9 cellular contexts compared by ENCODE assay signal in genomic region chr3:27880969-27881892, GRCh38.
DNase-seq lines count a peak whose midpoint lies in the region; ATAC-seq and TF ChIP-seq lines count a peak whose summit lies in the region.
"Had no signal": no experiment of that assay in that cellular context is flagged by ENCODE, and none has a peak within 500 bp of the region (broad histone marks: within the 10 kb centered on the region; RNA-seq: fewer than 3 reads in every experiment).

No MANE protein-coding gene starts in this region.

- no peak for TF ChIP-seq POLR2A in breast epithelium (IDR thresholded peaks at IDR 0.05)

- H3K4me3 Mint-ChIP-seq in T-helper 17 cell = peak overlapping the region; percentile 89

- intact Hi-C loops in head of caudate nucleus (cut with DNase I) = no loop called here
- intact Hi-C loops in breast epithelium (cut with DNase I; ENCODE audit: low total_unique reads) = no loop called here

- H3K27ac Mint-ChIP-seq in T-helper 17 cell = peak overlapping the region; percentile 90

- H3K9ac ChIP-seq in fibroblast of lung (ENCODE audit: insufficient read depth, low read length) = no peak overlapping the region

- H3K9me3 ChIP-seq in T-helper 17 cell (ENCODE audit: control insufficient read depth, low read length, poor library complexity, severe bottlenecking) (no peaks in the 10 kb centered on the region), fibroblast of lung (ENCODE audit: control insufficient read depth, insufficient read depth, low read depth, low read length) (no peaks in the 10 kb centered on the region), breast epithelium (no peaks in the 10 kb centered on the region)

- H3K27me3 ChIP-seq in GM06990 (replicated peaks; ENCODE audit: control insufficient read depth, insufficient read depth, low read length) = no peaks in the 10 kb centered on the region
- H3K27me3 ChIP-seq in fibroblast of lung (ENCODE audit: control insufficient read depth, insufficient read depth, low read length) = no peaks in the 10 kb centered on the region
- H3K27me3 ChIP-seq in breast epithelium = no peaks in the 10 kb centered on the region

- H3K27me3 Mint-ChIP-seq in T-helper 17 cell = no peaks in the 10 kb centered on the region

- no peak overlapping the region for H2AFZ ChIP-seq in fibroblast of lung (ENCODE audit: low read length)

- peaks cover 4% of the 10 kb centered on the region for H3K36me3 Mint-ChIP-seq in T-helper 17 cell (ENCODE audit: low read depth)

- ATAC-seq in HG02678 (IDR thresholded peaks at IDR 0.05; ENCODE audit: unreplicated experiment) (peak; percentile 40), T-helper 17 cell (peak; percentile 72)

- H3K36me3 ChIP-seq in GM06990 (ENCODE audit: control insufficient read depth, insufficient read depth, low read length) (no peaks in the 10 kb centered on the region), fibroblast of lung (ENCODE audit: control insufficient read depth, insufficient read depth, low read length) (no peaks in the 10 kb centered on the region), breast epithelium (no peaks in the 10 kb centered on the region)

- H3K4me3 ChIP-seq in GM06990 (replicated peaks; ENCODE audit: low read depth, low read length) = no peak overlapping the region; the same call in 1 of the 2 replicates
- no peak overlapping the region for H3K4me3 ChIP-seq in fibroblast of lung (replicated peaks in 1 of 4; ENCODE audit: control extremely low read depth in 1 of 4, insufficient read depth in 1 of 4, low read depth in 3 of 4, low read length in 4 of 4)
- H3K4me3 ChIP-seq in breast epithelium = no peak overlapping the region

- no peaks in the 10 kb centered on the region for H4K20me1 ChIP-seq in fibroblast of lung (ENCODE audit: control insufficient read depth, extremely low read depth, insufficient read depth, low read length)

- no peaks in the 10 kb centered on the region for H3K79me2 ChIP-seq in fibroblast of lung (ENCODE audit: control insufficient read depth, insufficient read depth, low read length)

- no peaks in the 10 kb centered on the region for H3K4me1 ChIP-seq in fibroblast of lung (ENCODE audit: control insufficient read depth, extremely low read depth, insufficient read depth, low read length)
- no peaks in the 10 kb centered on the region for H3K4me1 ChIP-seq in breast epithelium

- peak overlapping the region; percentile 48 for H3K4me2 ChIP-seq in fibroblast of lung (ENCODE audit: extremely low read depth, insufficient read depth, low read length)

- peaks cover 35% of the 10 kb centered on the region for H3K4me1 Mint-ChIP-seq in T-helper 17 cell

- DNase-seq in GM06990 (ENCODE audit: extremely low read depth, insufficient read length) = peak; percentile 24
- no peak for DNase-seq in T-helper 17 cell
- no peak for DNase-seq in fibroblast of lung (ENCODE audit: low read depth in 2 of 2)
- DNase-seq in head of caudate nucleus = no peak
- DNase-seq in putamen (ENCODE audit: low spot score) = no peak
- DNase-seq in NCI-H446 (lab: John Stamatoyannopoulos, UW) = no peak
- DNase-seq in breast epithelium (ENCODE audit: low spot score in 2 of 2) = no peak
- DNase-seq: GF-D8 had no signal

- H3K27ac ChIP-seq in fibroblast of lung (ENCODE audit: insufficient read depth, low read length) = no peak overlapping the region
- H3K27ac ChIP-seq in breast epithelium = no peak overlapping the region

- no peak for TF ChIP-seq CTCF in GM06990 (IDR thresholded peaks at IDR 0.05; ENCODE audit: insufficient read depth, low read length, poor library complexity, severe bottlenecking)
- TF ChIP-seq CTCF in fibroblast of lung (conservative IDR thresholded peaks at IDR 0.05 in 1 of 2, IDR thresholded peaks at IDR 0.05 in 1 of 2; ENCODE audit: low read depth in 1 of 2, low read length in 2 of 2) = no peak
- no peak for TF ChIP-seq CTCF in breast epithelium (IDR thresholded peaks at IDR 0.05)
